ENCODE assay signal across 21 cellular contexts in genomic region chr7:17706255-17706654, GRCh38.
DNase-seq lines count a peak whose midpoint lies in the region; ATAC-seq, FAIRE-seq and TF ChIP-seq lines count a peak whose summit lies in the region.
"Had no signal": no experiment of that assay in that cellular context is flagged by ENCODE, and none has a peak within 500 bp of the region (broad histone marks: within the 10 kb centered on the region; RNA-seq: fewer than 3 reads in every experiment).

No MANE protein-coding gene starts in this region.

- TF ChIP-seq RAD21 in A549 (conservative IDR thresholded peaks at IDR 0.05 in 1 of 2, IDR thresholded peaks at IDR 0.05 in 1 of 2) (no peak), SK-N-SH (IDR thresholded peaks at IDR 0.05; ENCODE audit: low read length) (no peak)

- no peak for FAIRE-seq in A549 (lab: Jason Lieb, UNC)
- FAIRE-seq: bronchial epithelial cell, GM19239 had no signal

- no peaks in the 10 kb centered on the region for H3K79me1 ChIP-seq in mesenchymal stem cell (replicated peaks; ENCODE audit: low read length, poor library complexity, severe bottlenecking)

- H4K8ac ChIP-seq in mesenchymal stem cell (ENCODE audit: low read length) = no peak overlapping the region

- H4K20me1 ChIP-seq in Loucy (ENCODE audit: insufficient read depth, low read length, poor library complexity, severe bottlenecking) (no peaks in the 10 kb centered on the region), SK-N-SH (ENCODE audit: insufficient read depth) (no peaks in the 10 kb centered on the region)

- H3K9me3 ChIP-seq in A549 (no peaks in the 10 kb centered on the region; the same call in 2 of the 3 replicates), Loucy (ENCODE audit: insufficient read depth, low read depth, low read length) (no peaks in the 10 kb centered on the region), SK-N-SH (peaks cover 17% of the 10 kb centered on the region; the same call in 1 of the 2 replicates), mesenchymal stem cell (ENCODE audit: control insufficient read depth, low read length) (peaks cover 11% of the 10 kb centered on the region)
- H3K9me3 ChIP-seq: BE2C, Peyer's patch, sigmoid colon, thyroid gland, vagina had no signal

- H3K9me2 ChIP-seq in Loucy (replicated peaks; ENCODE audit: low read depth, low read length) = no peaks in the 10 kb centered on the region
- no peaks in the 10 kb centered on the region for H3K9me2 ChIP-seq in SK-N-SH

- TF ChIP-seq CTCF in A549 (IDR thresholded peaks at IDR 0.05) (no peak), Loucy (conservative IDR thresholded peaks at IDR 0.05; ENCODE audit: low read length) (no peak), SK-N-SH (IDR thresholded peaks at IDR 0.05) (no peak)

- H3K18ac ChIP-seq in mesenchymal stem cell (ENCODE audit: low read depth in 1 of 2, low read length in 2 of 2) = no peak overlapping the region

- peak overlapping the region in 1 of 2 donors; percentile 29 for H3K27ac Mint-ChIP-seq in effector memory CD8-positive, alpha-beta T cell
- H3K27ac Mint-ChIP-seq: activated naive CD4-positive, alpha-beta T cell treated with anti-CD3 and anti-CD28 coated beads, Interleukin-2, amount 50 U/mL, for 72 hours; activated T-helper 17 cell treated with anti-CD3 and anti-CD28 coated beads, Interleukin-2, amount 50 U/mL, for 72 hours; CD8-positive, alpha-beta memory T cell; nephron progenitor cell had no signal

- no peak overlapping the region for H2BK120ac ChIP-seq in mesenchymal stem cell (ENCODE audit: low read depth, low read length)

- H3K4me1 Mint-ChIP-seq in effector memory CD8-positive, alpha-beta T cell (ENCODE audit: low read depth in 2 of 2) = peaks cover 0 to 4% of the 10 kb centered on the region in 2 donors
- H3K4me1 Mint-ChIP-seq: activated T-helper 17 cell treated with anti-CD3 and anti-CD28 coated beads, Interleukin-2, amount 50 U/mL, for 72 hours; CD8-positive, alpha-beta memory T cell had no signal

- H3K27me3 Mint-ChIP-seq in effector memory CD8-positive, alpha-beta T cell = peaks cover 3 to 16% of the 10 kb centered on the region in 2 donors

- H3K9ac ChIP-seq in Loucy (ENCODE audit: low read depth, low read length, poor library complexity, severe bottlenecking) (no peak overlapping the region), SK-N-SH (no peak overlapping the region), mesenchymal stem cell (ENCODE audit: low read length) (peak overlapping the region; percentile 38)

- H3K4ac ChIP-seq in mesenchymal stem cell (ENCODE audit: low read depth in 1 of 2, low read length in 2 of 2) = no peak overlapping the region

- no peak overlapping the region for H4K91ac ChIP-seq in mesenchymal stem cell (ENCODE audit: low read length)

- POLR2A ChIA-PET in A549 (lab: Yijun Ruan, JAX) (interaction anchor here (1.0 kb wide), 1 partner anchor 67 kb away, joined by 3 read pairs; no protein-coding TSS in a partner anchor), SK-N-SH (lab: Yijun Ruan, JAX) (no interaction called here)

- H3K14ac ChIP-seq in mesenchymal stem cell (ENCODE audit: low read length in 2 of 2) = no peak overlapping the region

- H3K79me2 ChIP-seq in Loucy (ENCODE audit: insufficient read depth, low read length) (no peaks in the 10 kb centered on the region), SK-N-SH (ENCODE audit: insufficient read depth) (no peaks in the 10 kb centered on the region)

- H3K23ac ChIP-seq in mesenchymal stem cell (ENCODE audit: low read length in 2 of 2) = no peak overlapping the region

- H3K27me3 ChIP-seq in Loucy (ENCODE audit: insufficient read depth, low read length, poor library complexity, severe bottlenecking) (no peaks in the 10 kb centered on the region), SK-N-SH (ENCODE audit: insufficient read depth) (peaks cover 15% of the 10 kb centered on the region), mesenchymal stem cell (ENCODE audit: control insufficient read depth in 1 of 2, insufficient read depth in 1 of 2, low read length in 2 of 2) (no peaks in the 10 kb centered on the region)
- H3K27me3 ChIP-seq: BE2C, Peyer's patch, sigmoid colon, thyroid gland, vagina had no signal

- H2AFZ ChIP-seq in Loucy (ENCODE audit: low read length) = 0 out of 2 replicates have a peak overlapping the region, but pooled peaks have one; percentile 21
- H2AFZ ChIP-seq in SK-N-SH (ENCODE audit: low read depth) = peak overlapping the region; percentile 55
- no peak overlapping the region for H2AFZ ChIP-seq in mesenchymal stem cell (ENCODE audit: low read depth, low read length)

- no peak overlapping the region for H3K4me3 Mint-ChIP-seq in effector memory CD8-positive, alpha-beta T cell
- H3K4me3 Mint-ChIP-seq: activated T-helper 17 cell treated with anti-CD3 and anti-CD28 coated beads, Interleukin-2, amount 50 U/mL, for 72 hours; CD8-positive, alpha-beta memory T cell; nephron progenitor cell had no signal

- CTCF ChIA-PET in A549 (lab: Yijun Ruan, JAX) = interaction anchor here (0.7 to 2.8 kb wide), 26 partner anchors 9 to 884 kb away, joined by 3 to 20 read pairs (median 4); no protein-coding TSS in a partner anchor
- CTCF ChIA-PET in SK-N-SH (lab: Yijun Ruan, JAX) = interaction anchor here (0.5 to 3.0 kb wide), 38 partner anchors 8 to 1861 kb away, joined by 3 to 47 read pairs (median 4); no protein-coding TSS in a partner anchor

- TF ChIP-seq EP300 in A549 (IDR thresholded peaks at IDR 0.05) = no peak
- no peak for TF ChIP-seq EP300 in SK-N-SH (IDR thresholded peaks at IDR 0.05; ENCODE audit: borderline replicate concordance in 1 of 2, low read depth in 1 of 2, low read length in 1 of 2)

- H3F3A ChIP-seq in Loucy (ENCODE audit: low read depth) = no peaks in the 10 kb centered on the region
- no peaks in the 10 kb centered on the region for H3F3A ChIP-seq in SK-N-SH (replicated peaks; ENCODE audit: insufficient read depth)

- no peak; a peak in 1 of 6 replicates for ATAC-seq in A549
- ATAC-seq in effector memory CD8-positive, alpha-beta T cell (replicated peaks) = no peak
- no peak for ATAC-seq in HG02981 (IDR thresholded peaks at IDR 0.05; ENCODE audit: unreplicated experiment)
- ATAC-seq in HG03378 (IDR thresholded peaks at IDR 0.05; ENCODE audit: unreplicated experiment) = no peak

- H3K4me1 ChIP-seq in A549 (peaks cover 6% of the 10 kb centered on the region; the same call in 2 of the 3 replicates), Loucy (ENCODE audit: insufficient read depth, low read length, poor library complexity, severe bottlenecking) (no peaks in the 10 kb centered on the region), SK-N-SH (ENCODE audit: control insufficient read depth in 1 of 2, insufficient read depth in 2 of 2, low read depth in 1 of 2, low read length in 1 of 2) (no peaks in the 10 kb centered on the region), mesenchymal stem cell (ENCODE audit: control insufficient read depth, insufficient read depth, low read depth, low read length) (no peaks in the 10 kb centered on the region)
- H3K4me1 ChIP-seq: BE2C, Peyer's patch, sigmoid colon, thyroid gland, vagina had no signal

- WGBS in A549 (ENCODE audit: missing lambda C conversion rate) = 43% methylated on average over 4 of the region's 4 CpGs
- WGBS in SK-N-SH (ENCODE audit: low lambda C conversion rate) = 6% methylated on average over 4 of the region's 4 CpGs
- WGBS in mesenchymal stem cell = 63% methylated on average over 2 of the region's 4 CpGs

- no peak for TF ChIP-seq POLR2A in A549 (IDR thresholded peaks at IDR 0.05; ENCODE audit: low read length)

- no peak overlapping the region for H2BK12ac ChIP-seq in mesenchymal stem cell (ENCODE audit: low read length in 2 of 2)

- no peaks in the 10 kb centered on the region for H3K9me3 Mint-ChIP-seq in effector memory CD8-positive, alpha-beta T cell
- H3K9me3 Mint-ChIP-seq: activated T-helper 17 cell treated with anti-CD3 and anti-CD28 coated beads, Interleukin-2, amount 50 U/mL, for 72 hours had no signal

- peak overlapping the region; percentile 38 for H3K4me2 ChIP-seq in A549
- peak overlapping the region; percentile 5 for H3K4me2 ChIP-seq in Loucy (ENCODE audit: low read depth, low read length, poor library complexity, severe bottlenecking)
- no peak overlapping the region for H3K4me2 ChIP-seq in SK-N-SH
- no peak overlapping the region for H3K4me2 ChIP-seq in mesenchymal stem cell (ENCODE audit: low read length, poor library complexity, severe bottlenecking)

- DNase-seq in A549 (ENCODE audit: low read depth in 1 of 2, low spot score in 1 of 2) = no peak
- DNase-seq in SK-N-SH = no peak
- no peak for DNase-seq in mesenchymal stem cell
- no peak for DNase-seq in effector memory CD8-positive, alpha-beta T cell
- no peak for DNase-seq in COR-L47 (lab: John Stamatoyannopoulos, UW)
- DNase-seq: DMS 273 treated with DMSO at 0.1 percent for 48 hours, NCI-H2029 treated with DMSO at 0.1 percent for 48 hours, Peyer's patch had no signal

- H3K4me3 ChIP-seq in A549 (no peak overlapping the region), Loucy (ENCODE audit: low read length, poor library complexity, severe bottlenecking) (no peak overlapping the region), SK-N-SH (ENCODE audit: low read depth in 2 of 2, low read length in 1 of 2) (no peak overlapping the region), mesenchymal stem cell (ENCODE audit: insufficient read depth in 1 of 2, low read depth in 1 of 2, low read length in 2 of 2) (no peak overlapping the region)
- H3K4me3 ChIP-seq: Peyer's patch, sigmoid colon, thyroid gland, vagina had no signal

- no peak overlapping the region for H2AK5ac ChIP-seq in mesenchymal stem cell (ENCODE audit: low read length, severe bottlenecking)

- H3K36me3 Mint-ChIP-seq in effector memory CD8-positive, alpha-beta T cell (ENCODE audit: insufficient read depth) = peaks cover 2% of the 10 kb centered on the region
- H3K36me3 Mint-ChIP-seq: activated naive CD4-positive, alpha-beta T cell treated with anti-CD3 and anti-CD28 coated beads, Interleukin-2, amount 50 U/mL, for 72 hours; CD8-positive, alpha-beta memory T cell had no signal

- no peak overlapping the region for H2BK15ac ChIP-seq in mesenchymal stem cell (ENCODE audit: low read depth, poor library complexity, severe bottlenecking)

- no peaks in the 10 kb centered on the region for H3K36me3 ChIP-seq in Loucy (ENCODE audit: insufficient read depth, low read length)
- no peaks in the 10 kb centered on the region for H3K36me3 ChIP-seq in SK-N-SH (replicated peaks in 1 of 2; ENCODE audit: control insufficient read depth in 1 of 2, insufficient read depth in 2 of 2, low read length in 1 of 2)
- no peaks in the 10 kb centered on the region for H3K36me3 ChIP-seq in mesenchymal stem cell (ENCODE audit: control insufficient read depth in 1 of 2, insufficient read depth in 2 of 2, low read depth in 1 of 2, low read length in 2 of 2)
- H3K36me3 ChIP-seq: BE2C, Peyer's patch, sigmoid colon, thyroid gland, vagina had no signal

- peak overlapping the region; percentile 29 to 43; a peak in 3 of 6 replicates for H3K27ac ChIP-seq in A549
- no peak overlapping the region for H3K27ac ChIP-seq in SK-N-SH (ENCODE audit: low read depth in 2 of 2, low read length in 1 of 2)
- H3K27ac ChIP-seq in mesenchymal stem cell (ENCODE audit: low read length, poor library complexity, severe bottlenecking) = no peak overlapping the region
- H3K27ac ChIP-seq: Peyer's patch, sigmoid colon, thyroid gland, vagina had no signal

- H2BK5ac ChIP-seq in mesenchymal stem cell (ENCODE audit: low read depth, low read length, poor library complexity, severe bottlenecking) = no peak overlapping the region

TF ChIP-seq in A549, 52 proteins besides CTCF, POLR2A, EP300 and RAD21 (continues in another document):
- no peak for TF ChIP-seq SMC3 (IDR thresholded peaks at IDR 0.05)

TF ChIP-seq in SK-N-SH, 30 proteins besides CTCF, POLR2A, EP300 and RAD21 (continues in another document):
- no peak for TF ChIP-seq MXI1 (IDR thresholded peaks at IDR 0.05; ENCODE audit: low read depth, low read length)

Comparison
In these comparisons a context has a peak if more than half of its experiments do, and no peak if none do; other contexts are left out.
1. H3K27ac ChIP-seq: peak in A549 (2 of 2); none in SK-N-SH (0 of 2) and mesenchymal stem cell (single experiment).
2. H3K4me2 ChIP-seq: peak in A549 (single experiment) and Loucy (single experiment); none in SK-N-SH (single experiment) and mesenchymal stem cell (single experiment).